In genomic region chr1:61077676-61078521, GRCh38 we compare ENCODE assay signal across 8 cellular contexts. TPM values are rescaled to one million over a fixed set of nuclear protein-coding genes. Genes with fewer than 3 reads are reported as not detected.
DNase-seq lines count a peak whose midpoint lies in the region; TF ChIP-seq lines count a peak whose summit lies in the region.

No MANE protein-coding gene starts in this region.

- TF ChIP-seq POLR2A in NB4 (IDR thresholded peaks at IDR 0.05; ENCODE audit: extremely low read depth, insufficient read length), result no peak

- TF ChIP-seq CTCF in NB4 (IDR thresholded peaks at IDR 0.05; ENCODE audit: low read depth, low read length), result no peak
- no peak for TF ChIP-seq CTCF in glutamatergic neuron (IDR thresholded peaks at IDR 0.05; ENCODE audit: partially characterized antibody, unreplicated experiment)

- H3K27ac Mint-ChIP-seq in activated naive CD8-positive, alpha-beta T cell treated with anti-CD3 and anti-CD28 coated beads for 36 hours, result peak overlapping the region; percentile 87
- H3K27ac Mint-ChIP-seq in glutamatergic neuron (ENCODE audit: unreplicated experiment), result peak overlapping the region; percentile 57

- H3K36me3 Mint-ChIP-seq in activated naive CD8-positive, alpha-beta T cell treated with anti-CD3 and anti-CD28 coated beads for 36 hours, result no peaks in the 10 kb centered on the region
- H3K36me3 Mint-ChIP-seq in glutamatergic neuron (ENCODE audit: unreplicated experiment), result no peaks in the 10 kb centered on the region

- peaks cover 22% of the 10 kb centered on the region for H3K27me3 Mint-ChIP-seq in activated naive CD8-positive, alpha-beta T cell treated with anti-CD3 and anti-CD28 coated beads for 36 hours
- H3K27me3 Mint-ChIP-seq in glutamatergic neuron (ENCODE audit: unreplicated experiment), result peaks cover 12% of the 10 kb centered on the region

- H3K4me3 ChIP-seq in NB4 (ENCODE audit: low read depth, low read length) (peak overlapping the region; percentile 73), SK-N-MC (peak overlapping the region; percentile 90)

- peak overlapping the region; percentile 95 for H3K27ac ChIP-seq in SK-N-MC
- H3K27ac ChIP-seq in temporal lobe (ENCODE audit: low read depth, low read length), result peak overlapping the region; percentile 82

- H3K9me3 ChIP-seq in SK-N-MC (ENCODE audit: low read depth, low read length), result no peaks in the 10 kb centered on the region

- CTCF ChIA-PET in HEK293T (lab: Yijun Ruan, JAX), result interaction anchor here (0.6 to 0.8 kb wide), 6 partner anchors 98 to 374 kb away, joined by 3 to 9 read pairs (median 6); no protein-coding TSS in a partner anchor

- no peaks in the 10 kb centered on the region for H3K9me3 Mint-ChIP-seq in activated naive CD8-positive, alpha-beta T cell treated with anti-CD3 and anti-CD28 coated beads for 36 hours
- peaks cover 5% of the 10 kb centered on the region for H3K9me3 Mint-ChIP-seq in glutamatergic neuron (ENCODE audit: unreplicated experiment)

- H3K9ac ChIP-seq in SK-N-MC (ENCODE audit: insufficient read length), result peak overlapping the region; percentile 83

- peak overlapping the region; percentile 93 for H3K4me3 Mint-ChIP-seq in activated naive CD8-positive, alpha-beta T cell treated with anti-CD3 and anti-CD28 coated beads for 36 hours
- peak overlapping the region; percentile 91 for H3K4me3 Mint-ChIP-seq in glutamatergic neuron (ENCODE audit: unreplicated experiment)

- no peaks in the 10 kb centered on the region for H3K36me3 ChIP-seq in SK-N-MC (ENCODE audit: insufficient read depth, low read length)

- POLR2A ChIA-PET in HEK293T (lab: Yijun Ruan, JAX), result interaction anchor here (0.6 to 3.0 kb wide), 9 partner anchors 9 to 68 kb away, joined by 3 to 13 read pairs (median 4); no protein-coding TSS in a partner anchor

- H3K4me1 Mint-ChIP-seq in activated naive CD8-positive, alpha-beta T cell treated with anti-CD3 and anti-CD28 coated beads for 36 hours, result peaks cover 45% of the 10 kb centered on the region
- H3K4me1 Mint-ChIP-seq in glutamatergic neuron (ENCODE audit: low read depth, unreplicated experiment), result peaks cover 30% of the 10 kb centered on the region

- DNase-seq in DMS79 treated with DMSO at 0.1 percent for 48 hours (lab: John Stamatoyannopoulos, UW), result peak; percentile 98
- DNase-seq in HEK293T (ENCODE audit: extremely low spot score), result peak; percentile 95
- peak; percentile 99 for DNase-seq in NB4 (ENCODE audit: low read depth)
- peak; percentile 100 for DNase-seq in SK-N-MC (ENCODE audit: low read depth, low spot score)
- DNase-seq in activated naive CD8-positive, alpha-beta T cell treated with anti-CD3 and anti-CD28 coated beads for 36 hours, result peak; percentile 88
- peak; percentile 82 for DNase-seq in glutamatergic neuron
- DNase-seq in occipital lobe (lab: John Stamatoyannopoulos, UW), result peak; percentile 64

TF ChIP-seq in HEK293T, 16 proteins besides CTCF, POLR2A, EP300 and RAD21:
- 0 out of 2 replicates have a peak, but pooled peaks have one; percentile 1 for TF ChIP-seq CTBP1 (IDR thresholded peaks at IDR 0.05; ENCODE audit: borderline replicate concordance)
- no peak for TF ChIP-seq FOXK2 (IDR thresholded peaks at IDR 0.05)
- TF ChIP-seq PKNOX1 (IDR thresholded peaks at IDR 0.05), result peak; percentile 99
- TF ChIP-seq SP1 (IDR thresholded peaks at IDR 0.05), result no peak
- TF ChIP-seq L3MBTL2 (conservative IDR thresholded peaks at IDR 0.05), result no peak
- peak; percentile 98 for TF ChIP-seq ZNF384 (IDR thresholded peaks at IDR 0.05)
- TF ChIP-seq BHLHE40 (IDR thresholded peaks at IDR 0.05; ENCODE audit: borderline replicate concordance), result no peak
- peak; percentile 48 for TF ChIP-seq ELF4 (IDR thresholded peaks at IDR 0.05)
- no peak for TF ChIP-seq TARDBP (IDR thresholded peaks at IDR 0.05)
- peak; percentile 99 for TF ChIP-seq ARNT (IDR thresholded peaks at IDR 0.05)

RNA-seq across cellular contexts. Expression of gene NFIA, which starts 4.5 kb away (rescaled TPM):
- 1 to 10 TPM; 1.3 to 1.7 TPM for total RNA-seq in activated naive CD8-positive, alpha-beta T cell treated with anti-CD3 and anti-CD28 coated beads for 36 hours
- 16.4 TPM for total RNA-seq in glutamatergic neuron (ENCODE audit: unreplicated experiment)
- total RNA-seq in occipital lobe, result 41.5 TPM
- 85.8 TPM for total RNA-seq in temporal lobe

Comparison
In these comparisons a context has a peak if more than half of its experiments do, and no peak if none do; other contexts are left out.
1. Peak in every context shown above with its lines: DNase-seq, H3K4me3 ChIP-seq and H3K27ac ChIP-seq.